20 cellular contexts compared by ENCODE assay signal in genomic region chr3:14600856-14601610, GRCh38. TPM values are rescaled to one million over a fixed set of nuclear protein-coding genes. Genes with fewer than 3 reads are reported as not detected.
DNase-seq lines count a peak whose midpoint lies in the region; ATAC-seq, FAIRE-seq and TF ChIP-seq lines count a peak whose summit lies in the region.
"Had no signal": no experiment of that assay in that cellular context is flagged by ENCODE, and none has a peak within 500 bp of the region (broad histone marks: within the 10 kb centered on the region; RNA-seq: fewer than 3 reads in every experiment).

No MANE protein-coding gene starts in this region.

- TF ChIP-seq CTCF in WTC11 (IDR thresholded peaks at IDR 0.05) (no peak), osteoblast (IDR thresholded peaks at IDR 0.05; ENCODE audit: extremely low read depth, low read depth, low read length) (no peak)

- peaks cover 9% of the 10 kb centered on the region for H3K9me3 Mint-ChIP-seq in WTC11

- H3K27ac ChIP-seq in osteoblast (ENCODE audit: low read depth, low read length): no peak overlapping the region
- H3K27ac ChIP-seq: BLaER1, HL-60 had no signal

- no peak overlapping the region for H3K9ac ChIP-seq in iPS-15b (ENCODE audit: low read depth, low read length)
- H3K9ac ChIP-seq: BLaER1 had no signal

- peaks cover 12% of the 10 kb centered on the region for H3K4me1 Mint-ChIP-seq in WTC11

- H3K4me1 ChIP-seq in iPS-15b (ENCODE audit: control insufficient read depth, insufficient read depth, low read length) (peaks cover 5% of the 10 kb centered on the region), osteoblast (ENCODE audit: insufficient read depth, low read length) (no peaks in the 10 kb centered on the region)
- H3K4me1 ChIP-seq: BLaER1 had no signal

- peaks cover 32% of the 10 kb centered on the region for H3K27me3 Mint-ChIP-seq in WTC11 (ENCODE audit: low read depth)

- H3K4me2 ChIP-seq in osteoblast (ENCODE audit: insufficient read depth, low read length): no peak overlapping the region
- H3K4me2 ChIP-seq: BLaER1 had no signal

- DNase-seq in H7 (peak; percentile 76), WTC11 (ENCODE audit: low spot score) (no peak), osteoblast (ENCODE audit: insufficient read length, low spot score, missing footprints) (peak; percentile 71), GM19239 (ENCODE audit: insufficient read length, low spot score) (no peak)
- no peak for DNase-seq in stimulated activated naive CD4-positive, alpha-beta T cell treated with Interleukin-2 at 50 U/mL for 16 hours (lab: John Stamatoyannopoulos, UW)
- no peak for DNase-seq in activated naive CD4-positive, alpha-beta T cell treated with Interleukin-2 at 50 U/mL for 16 hours
- DNase-seq: 8988T; AML-193; Caco-2; CD8-positive, alpha-beta memory T cell; DND-41; GDM1; GOT3; HCEC 1CT had no signal

- ATAC-seq in WTC11 (no peak), GM21786 (IDR thresholded peaks at IDR 0.05; ENCODE audit: unreplicated experiment) (no peak)

- no peak overlapping the region for H2AFZ ChIP-seq in osteoblast (ENCODE audit: low read length)

- no peak overlapping the region for H3K27ac Mint-ChIP-seq in WTC11
- H3K27ac Mint-ChIP-seq: CD8-positive, alpha-beta memory T cell; IgD-negative memory B cell had no signal

- no peak for FAIRE-seq in GM19239 (lab: Jason Lieb, UNC)
- FAIRE-seq: GM12892 had no signal

- peaks cover 23% of the 10 kb centered on the region for H3K27me3 ChIP-seq in H7 (ENCODE audit: control insufficient read depth, insufficient read depth, low read length)
- peaks cover 19% of the 10 kb centered on the region for H3K27me3 ChIP-seq in iPS-15b (ENCODE audit: control insufficient read depth, insufficient read depth, low read length)
- peaks cover 31% of the 10 kb centered on the region for H3K27me3 ChIP-seq in osteoblast (ENCODE audit: insufficient read depth, low read length)
- H3K27me3 ChIP-seq: BLaER1 had no signal

- H3K9me3 ChIP-seq in iPS-15b (ENCODE audit: control insufficient read depth, insufficient read depth, low read length) (no peaks in the 10 kb centered on the region), osteoblast (ENCODE audit: low read depth, low read length) (no peaks in the 10 kb centered on the region)
- H3K9me3 ChIP-seq: BLaER1, Caco-2 had no signal

- H3K36me3 ChIP-seq in H7 (replicated peaks; ENCODE audit: control insufficient read depth, insufficient read depth, low read length) (no peaks in the 10 kb centered on the region), iPS-15b (ENCODE audit: control insufficient read depth, insufficient read depth, low read length) (no peaks in the 10 kb centered on the region), osteoblast (ENCODE audit: insufficient read depth, low read length) (no peaks in the 10 kb centered on the region)
- H3K36me3 ChIP-seq: BLaER1 had no signal

- POLR2A ChIA-PET in WTC11 (lab: Charles Lee): no interaction called here

- H4K20me1 ChIP-seq in osteoblast (ENCODE audit: insufficient read depth, low read length): no peaks in the 10 kb centered on the region

- H3K36me3 Mint-ChIP-seq in WTC11: no peaks in the 10 kb centered on the region; the same call in 1 of the 2 replicates

- CTCF ChIA-PET in WTC11 (lab: Charles Lee): interaction anchor here (0.5 to 2.5 kb wide), 22 partner anchors 10 to 422 kb away, joined by 3 to 13 read pairs (median 4); partner anchors contain the start of genes CCDC174 and LSM3

- H3K4me3 ChIP-seq in H7 (ENCODE audit: insufficient read depth, low read depth, low read length) (no peak overlapping the region), iPS-15b (ENCODE audit: low read depth, low read length) (peak overlapping the region; percentile 56), osteoblast (ENCODE audit: insufficient read depth, low read length) (no peak overlapping the region)
- H3K4me3 ChIP-seq: BLaER1 had no signal

- H3K4me3 Mint-ChIP-seq in WTC11: peak overlapping the region; percentile 71; the same call in 1 of the 2 replicates
- H3K4me3 Mint-ChIP-seq: CD8-positive, alpha-beta memory T cell had no signal

- H3K79me2 ChIP-seq in osteoblast (ENCODE audit: insufficient read depth, low read length): no peaks in the 10 kb centered on the region

TF ChIP-seq in WTC11, 78 proteins besides CTCF, POLR2A, EP300 and RAD21 (continues in another document):
- TF ChIP-seq JUN (CRISPR knock-in tag; IDR thresholded peaks at IDR 0.05): no peak
- TF ChIP-seq ATF6 (CRISPR knock-in tag; IDR thresholded peaks at IDR 0.05): no peak
- no peak for TF ChIP-seq RORB (CRISPR knock-in tag; IDR thresholded peaks at IDR 0.05)
- no peak for TF ChIP-seq E2F5 (CRISPR knock-in tag; IDR thresholded peaks at IDR 0.05)
- no peak for TF ChIP-seq MXD4 (CRISPR knock-in tag; IDR thresholded peaks at IDR 0.05; ENCODE audit: borderline replicate concordance)
- no peak for TF ChIP-seq GRHL2 (CRISPR knock-in tag; IDR thresholded peaks at IDR 0.05; ENCODE audit: insufficient replicate concordance, severe bottlenecking)
- no peak for TF ChIP-seq CDX4 (CRISPR knock-in tag; IDR thresholded peaks at IDR 0.05; ENCODE audit: borderline replicate concordance)
- no peak for TF ChIP-seq AFF4 (CRISPR knock-in tag; IDR thresholded peaks at IDR 0.05; ENCODE audit: borderline replicate concordance)
- TF ChIP-seq ZMAT4 (CRISPR knock-in tag; IDR thresholded peaks at IDR 0.05): no peak
- no peak for TF ChIP-seq NFE2L1 (CRISPR knock-in tag; IDR thresholded peaks at IDR 0.05)
- TF ChIP-seq IRF1 (CRISPR knock-in tag; IDR thresholded peaks at IDR 0.05): no peak

RNA-seq across cellular contexts. Expression of gene CCDC174, which starts 50.5 kb away (rescaled TPM):
- 8.4 and 15.6 TPM in 2 replicates for total RNA-seq in H7 (2014; rRNA removed; shearing (Covaris generic))
- 11.3 to 16.0 TPM (median 13.8 TPM) in 3 replicates for total RNA-seq in WTC11 (2021)
- total RNA-seq in osteoblast: 14.5 and 16.2 TPM in 2 replicates

Comparison
In these comparisons a context has a peak if more than half of its experiments do, and no peak if none do; other contexts are left out.
1. DNase-seq: peak in H7 (single experiment) and osteoblast (single experiment); none in WTC11 (single experiment), stimulated activated naive CD4-positive, alpha-beta T cell treated with Interleukin-2 at 50 U/mL for 16 hours (single experiment), GM19239 (single experiment) and activated naive CD4-positive, alpha-beta T cell treated with Interleukin-2 at 50 U/mL for 16 hours (single experiment).